ENCODE assay signal across 17 cellular contexts in genomic region chr4:168505996-168506395, GRCh38.
"Had no signal": no experiment of that assay in that cellular context is flagged by ENCODE, and none has a peak within 500 bp of the region (broad histone marks: within the 10 kb centered on the region; RNA-seq: fewer than 3 reads in every experiment).

No MANE protein-coding gene starts in this region.

- H3K27ac ChIP-seq: dorsolateral prefrontal cortex, esophagus muscularis mucosa, stomach, thoracic aorta had no signal

- H3K9me3 ChIP-seq: esophagus muscularis mucosa, stomach, thoracic aorta had no signal

- H3K27me3 ChIP-seq: esophagus muscularis mucosa, stomach had no signal

- H3K4me3 ChIP-seq: dorsolateral prefrontal cortex, esophagus muscularis mucosa, stomach, thoracic aorta had no signal

- ATAC-seq: activated CD8-positive, alpha-beta T cell treated with anti-CD3 and anti-CD28 coated beads, Interleukin-2, amount 10 ng/mL, durations not matched to agents 7 days and 5 days; left cardiac atrium; naive thymus-derived CD8-positive, alpha-beta T cell; WTC11 had no signal

- H3K36me3 ChIP-seq: esophagus muscularis mucosa, stomach, thoracic aorta had no signal

- DNase-seq: activated CD4-positive, alpha-beta T cell treated with anti-CD3 and anti-CD28 coated beads for 48 hours; activated CD8-positive, alpha-beta memory T cell treated with anti-CD3 and anti-CD28 coated beads, Interleukin-2, amount 50 U/mL, for 48 hours; activated CD8-positive, alpha-beta T cell treated with anti-CD3 and anti-CD28 coated beads, Interleukin-2, amount 10 ng/mL, durations not matched to agents 7 days and 5 days; activated naive CD8-positive, alpha-beta T cell treated with anti-CD3 and anti-CD28 coated beads, Interleukin-2, amount 10 ng/mL, durations not matched to agents 7 days and 5 days; anterior cingulate cortex; dorsolateral prefrontal cortex; glutamatergic neuron; immature natural killer cell; left cardiac atrium; mammary epithelial cell; naive thymus-derived CD8-positive, alpha-beta T cell; nucleus accumbens; stomach had no signal

- FAIRE-seq: endometrium had no signal
